24 cellular contexts compared by ENCODE assay signal in the genomic region with DNA sequence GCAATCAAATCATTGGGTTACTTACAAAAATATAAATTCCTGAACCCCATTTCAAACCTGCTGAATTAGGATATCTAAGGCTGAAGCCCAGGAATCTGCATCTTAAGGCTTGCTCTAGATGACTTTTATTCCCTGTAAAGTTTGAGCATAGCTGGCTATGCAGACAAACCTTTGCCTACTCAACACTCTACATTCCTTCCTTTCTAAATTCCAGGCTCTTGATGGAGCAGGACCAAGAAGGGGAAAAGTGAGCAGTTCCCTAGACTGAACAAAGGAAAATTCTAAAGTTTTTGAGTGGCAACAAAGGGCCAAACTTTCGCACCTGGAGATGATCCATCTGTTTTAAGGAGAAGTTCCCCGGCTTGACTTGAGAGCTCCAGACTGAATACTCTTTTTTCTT. TPM values are rescaled to one million over a fixed set of nuclear protein-coding genes. Genes with fewer than 3 reads are reported as not detected.
"Had no signal": no experiment of that assay in that cellular context is flagged by ENCODE, and none has a peak within 500 bp of the region (broad histone marks: within the 10 kb centered on the region; RNA-seq: fewer than 3 reads in every experiment).

No MANE protein-coding gene starts in this region.

- H3K4me2 ChIP-seq: hepatocyte, smooth muscle cell had no signal

- H3K36me3 ChIP-seq: breast epithelium, colonic mucosa, esophagus muscularis mucosa, stomach, suprapubic skin, upper lobe of left lung had no signal

- ATAC-seq: activated T-helper 17 cell treated with anti-CD3 and anti-CD28 coated beads, Interleukin-2, amount 50 U/mL, for 72 hours; stimulated activated memory B cell treated with anti-CD40 and anti-IgM and Interleukin-4, amounts not matched to agents 10 μg/mL and 1 μg/mL and 100 μg/mL, for 72 hours; WTC11 had no signal

- H3K9me3 ChIP-seq: breast epithelium, colonic mucosa, esophagus muscularis mucosa, stomach, suprapubic skin, upper lobe of left lung had no signal

- H2AFZ ChIP-seq: hepatocyte had no signal

- H3K27ac ChIP-seq: breast epithelium, dorsolateral prefrontal cortex, esophagus muscularis mucosa, stomach, suprapubic skin, upper lobe of left lung had no signal

- H3K27me3 ChIP-seq: breast epithelium, colonic mucosa, dorsolateral prefrontal cortex, hepatocyte, stomach, suprapubic skin, upper lobe of left lung had no signal

- DNase-seq: activated CD4-positive, alpha-beta T cell treated with anti-CD3 and anti-CD28 coated beads, Interleukin-2, amount 50 U/mL, for 4 hours; activated CD8-positive, alpha-beta memory T cell treated with anti-CD3 and anti-CD28 coated beads for 24 hours; activated CD8-positive, alpha-beta memory T cell treated with anti-CD3 and anti-CD28 coated beads, Interleukin-2, amount 50 U/mL, for 4 hours; activated naive CD4-positive, alpha-beta T cell; activated T-cell treated with anti-CD3 and anti-CD28 coated beads, Interleukin-2, amount 50 U/mL, for 24 hours; dorsolateral prefrontal cortex; glutamatergic neuron; immature natural killer cell; mesenchymal stem cell; posterior cingulate gyrus; stimulated activated CD4-positive, alpha-beta T cell treated with anti-CD3 and anti-CD28 coated beads, Interleukin-15, amount 100 ng/mL, for 24 hours; T-helper 1 cell had no signal

- H3K79me2 ChIP-seq: hepatocyte had no signal

- H3K4me1 ChIP-seq: breast epithelium, suprapubic skin had no signal

- H3K4me3 ChIP-seq: breast epithelium, colonic mucosa, dorsolateral prefrontal cortex, esophagus muscularis mucosa, hepatocyte, smooth muscle cell, stomach, suprapubic skin, upper lobe of left lung had no signal

RNA-seq across cellular contexts. Expression of a gene that starts 9.8 kb away (rescaled TPM):
- total RNA-seq: activated T-helper 17 cell treated with anti-CD3 and anti-CD28 coated beads, Interleukin-2, amount 50 U/mL, for 72 hours; mononuclear cell had no signal
- polyA plus RNA-seq: immature natural killer cell had no signal
